22 cellular contexts compared by ENCODE assay signal in the genomic region with DNA sequence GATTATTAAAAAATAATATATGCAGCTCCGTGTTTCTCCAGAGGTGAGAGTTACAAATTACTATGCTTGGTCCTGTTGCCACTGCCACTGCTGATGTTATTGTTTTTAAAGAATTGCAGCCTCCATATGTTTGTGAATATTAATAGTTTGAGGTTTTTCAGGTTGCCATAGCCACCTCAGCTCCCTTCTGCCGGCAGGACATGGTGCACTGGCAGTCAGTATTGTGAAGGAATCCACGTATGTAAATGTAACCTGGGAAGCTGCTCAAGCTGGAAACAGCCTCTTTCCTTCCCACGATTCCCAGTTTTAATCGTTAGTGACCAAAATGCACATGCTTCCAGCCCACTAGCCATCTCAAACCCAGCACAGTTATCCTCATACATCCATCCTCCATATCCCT.
DNase-seq lines count a peak whose midpoint lies in the region; ATAC-seq and TF ChIP-seq lines count a peak whose summit lies in the region.
"Had no signal": no experiment of that assay in that cellular context is flagged by ENCODE, and none has a peak within 500 bp of the region (broad histone marks: within the 10 kb centered on the region; RNA-seq: fewer than 3 reads in every experiment).

No MANE protein-coding gene starts in this region.

- TF ChIP-seq CTCF in neural progenitor cell (IDR thresholded peaks at IDR 0.05), result no peak

- no peak overlapping the region for H2AFZ ChIP-seq in neural progenitor cell (replicated peaks)
- H2AFZ ChIP-seq: GM23248 had no signal

- no peaks in the 10 kb centered on the region for H3K79me2 ChIP-seq in neural progenitor cell (ENCODE audit: low read depth)

- no peaks in the 10 kb centered on the region for H3K27me3 ChIP-seq in neural progenitor cell
- H3K27me3 ChIP-seq: BLaER1 treated with 17β-estradiol and CSF1 and Interleukin-3, amounts not matched to agents 10 nM and 100 nM had no signal

- no peaks in the 10 kb centered on the region for H3K9me3 Mint-ChIP-seq in neural progenitor cell
- H3K9me3 Mint-ChIP-seq: CD8-positive, alpha-beta T cell had no signal

- H3K27ac ChIP-seq in cingulate gyrus (ENCODE audit: low read depth, low read length) (peak overlapping the region; percentile 43), neural progenitor cell (no peak overlapping the region)
- H3K27ac ChIP-seq: BLaER1 treated with 17β-estradiol and CSF1 and Interleukin-3, amounts not matched to agents 10 nM and 100 nM; GM23248 had no signal

- no peak for ATAC-seq in HG03354 (IDR thresholded peaks at IDR 0.05; ENCODE audit: poor library complexity, severe bottlenecking, unreplicated experiment)
- ATAC-seq: CD8-positive, alpha-beta T cell; HCT116; HepG2 had no signal

- H3K9ac ChIP-seq in neural progenitor cell, result no peak overlapping the region
- H3K9ac ChIP-seq: BLaER1 treated with 17β-estradiol and CSF1 and Interleukin-3, amounts not matched to agents 10 nM and 100 nM; GM23248 had no signal

- H3K36me3 Mint-ChIP-seq in neural progenitor cell, result no peaks in the 10 kb centered on the region
- H3K36me3 Mint-ChIP-seq: CD8-positive, alpha-beta T cell; IgD-negative memory B cell had no signal

- H3K36me3 ChIP-seq in neural progenitor cell, result no peaks in the 10 kb centered on the region
- H3K36me3 ChIP-seq: BLaER1 treated with 17β-estradiol and CSF1 and Interleukin-3, amounts not matched to agents 10 nM and 100 nM had no signal

- H3K9me3 ChIP-seq in neural progenitor cell (ENCODE audit: low read depth), result no peaks in the 10 kb centered on the region
- H3K9me3 ChIP-seq: BLaER1 treated with 17β-estradiol and CSF1 and Interleukin-3, amounts not matched to agents 10 nM and 100 nM had no signal

- H3K4me1 Mint-ChIP-seq in neural progenitor cell, result peaks cover 9% of the 10 kb centered on the region
- H3K4me1 Mint-ChIP-seq: B cell, IgD-negative memory B cell had no signal

- H4K20me1 ChIP-seq in neural progenitor cell (ENCODE audit: low read depth), result no peaks in the 10 kb centered on the region
- H4K20me1 ChIP-seq: BLaER1 treated with 17β-estradiol and CSF1 and Interleukin-3, amounts not matched to agents 10 nM and 100 nM had no signal

- H3K27ac Mint-ChIP-seq in neural progenitor cell, result peak overlapping the region; percentile 1
- H3K27ac Mint-ChIP-seq: B cell; CD8-positive, alpha-beta T cell; HFFc6; IgD-negative memory B cell had no signal

- H3K4me1 ChIP-seq in neural progenitor cell, result no peaks in the 10 kb centered on the region
- H3K4me1 ChIP-seq: BLaER1 treated with 17β-estradiol and CSF1 and Interleukin-3, amounts not matched to agents 10 nM and 100 nM had no signal

- H3K4me3 Mint-ChIP-seq in neural progenitor cell, result no peak overlapping the region
- H3K4me3 Mint-ChIP-seq: B cell; CD8-positive, alpha-beta T cell; HFFc6; IgD-negative memory B cell had no signal

- DNase-seq in Ammon's horn (ENCODE audit: low spot score) (peak; percentile 39), NCI-H1694 (lab: John Stamatoyannopoulos, UW) (peak; percentile 4), neural progenitor cell (ENCODE audit: low spot score) (no peak), NCI-H748 (lab: John Stamatoyannopoulos, UW; ENCODE audit: unreplicated experiment) (no peak), Kasumi-1 (lab: John Stamatoyannopoulos, UW) (no peak)
- DNase-seq in NK-92 treated with Interleukin-12 subunit alpha and Interleukin-12 subunit beta, amount 100 ng/mL, for 24 hours (lab: John Stamatoyannopoulos, UW), result no peak
- DNase-seq: 8988T; CD8-positive, alpha-beta T cell; COR-L47; DMS 273 treated with DMSO at 0.1 percent for 48 hours; DMS53; DND-41; EL; GM23248; HFFc6 had no signal

- no peaks in the 10 kb centered on the region for H3K27me3 Mint-ChIP-seq in neural progenitor cell (ENCODE audit: insufficient read depth, low read depth)
- H3K27me3 Mint-ChIP-seq: B cell, IgD-negative memory B cell had no signal

- no peak overlapping the region for H3K4me2 ChIP-seq in neural progenitor cell
- H3K4me2 ChIP-seq: BLaER1 treated with 17β-estradiol and CSF1 and Interleukin-3, amounts not matched to agents 10 nM and 100 nM had no signal

- H3K4me3 ChIP-seq in neural progenitor cell, result no peak overlapping the region
- H3K4me3 ChIP-seq: BLaER1 treated with 17β-estradiol and CSF1 and Interleukin-3, amounts not matched to agents 10 nM and 100 nM; GM23248 had no signal

- no peaks in the 10 kb centered on the region for H3F3A ChIP-seq in neural progenitor cell (ENCODE audit: low read depth)

Comparison
In these comparisons a context has a peak if more than half of its experiments do, and no peak if none do; other contexts are left out.
1. DNase-seq: peak in Ammon's horn (single experiment) and NCI-H1694 (single experiment); none in neural progenitor cell (single experiment), NK-92 treated with Interleukin-12 subunit alpha and Interleukin-12 subunit beta, amount 100 ng/mL, for 24 hours (single experiment), NCI-H748 (single experiment) and Kasumi-1 (0 of 2).